ENCODE assay signal across 23 cellular contexts in the genomic region with DNA sequence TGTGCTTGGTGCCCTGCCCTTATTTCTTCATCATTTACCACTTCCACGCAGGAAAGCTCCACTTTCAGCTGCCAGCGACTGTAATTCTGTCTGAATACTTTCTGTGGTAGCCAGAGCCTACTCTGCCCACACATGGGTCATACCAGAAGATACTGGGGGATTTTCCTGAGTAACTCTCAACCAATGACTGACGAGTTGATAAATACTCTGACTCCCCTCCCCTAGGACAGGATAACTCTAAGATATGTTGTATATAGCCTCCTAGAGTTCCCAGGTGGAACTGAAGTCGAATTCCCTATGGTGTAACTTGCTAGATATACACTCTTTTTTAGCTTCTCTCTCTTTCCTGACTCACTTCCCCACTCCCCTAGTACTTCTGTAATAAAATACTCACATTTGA. TPM values are rescaled to one million over a fixed set of nuclear protein-coding genes. Genes with fewer than 3 reads are reported as not detected.
DNase-seq lines count a peak whose midpoint lies in the region; ATAC-seq and TF ChIP-seq lines count a peak whose summit lies in the region.
"Had no signal": no experiment of that assay in that cellular context is flagged by ENCODE, and none has a peak within 500 bp of the region (broad histone marks: within the 10 kb centered on the region; RNA-seq: fewer than 3 reads in every experiment).

No MANE protein-coding gene starts in this region.

- no peaks in the 10 kb centered on the region for H3K9me3 ChIP-seq in MM.1S (replicated peaks; ENCODE audit: insufficient read depth, low read length)
- H3K9me3 ChIP-seq: left lung, MG63, prostate gland, thyroid gland had no signal

- no peaks in the 10 kb centered on the region for H3F3A ChIP-seq in MM.1S (ENCODE audit: insufficient read depth, low read length)

- H3K9me3 Mint-ChIP-seq in activated CD8-positive, alpha-beta T cell treated with anti-CD3 and anti-CD28 coated beads for 36 hours, result peaks cover 13% of the 10 kb centered on the region
- peaks cover 9% of the 10 kb centered on the region for H3K9me3 Mint-ChIP-seq in activated CD8-positive, alpha-beta T cell treated with anti-CD3 and anti-CD28 coated beads, Interleukin-2, amount 10 ng/mL, durations not matched to agents 7 days and 5 days (ENCODE audit: insufficient read depth)
- peaks cover 5% of the 10 kb centered on the region for H3K9me3 Mint-ChIP-seq in activated T-helper 17 cell treated with anti-CD3 and anti-CD28 coated beads, Interleukin-2, amount 50 U/mL, for 72 hours
- H3K9me3 Mint-ChIP-seq in neural crest cell, result peaks cover 26% of the 10 kb centered on the region
- H3K9me3 Mint-ChIP-seq: immature natural killer cell had no signal

- H3K9me2 ChIP-seq in MM.1S (replicated peaks; ENCODE audit: insufficient read depth, low read length), result no peaks in the 10 kb centered on the region

- H3K4me2 ChIP-seq in MM.1S (ENCODE audit: low read depth, low read length), result no peak overlapping the region
- H3K4me2 ChIP-seq: neural progenitor cell had no signal

- no peak overlapping the region for H3K27ac Mint-ChIP-seq in activated CD8-positive, alpha-beta T cell treated with anti-CD3 and anti-CD28 coated beads for 36 hours
- H3K27ac Mint-ChIP-seq in activated CD8-positive, alpha-beta T cell treated with anti-CD3 and anti-CD28 coated beads, Interleukin-2, amount 10 ng/mL, durations not matched to agents 7 days and 5 days, result no peak overlapping the region
- no peak overlapping the region for H3K27ac Mint-ChIP-seq in activated T-helper 17 cell treated with anti-CD3 and anti-CD28 coated beads, Interleukin-2, amount 50 U/mL, for 72 hours
- H3K27ac Mint-ChIP-seq in neural crest cell (ENCODE audit: unreplicated experiment), result peak overlapping the region; percentile 65
- H3K27ac Mint-ChIP-seq: activated CD8-positive, alpha-beta memory T cell treated with anti-CD3 and anti-CD28 coated beads, Interleukin-2, amount 10 ng/mL, durations not matched to agents 7 days and 5 days; IgD-negative memory B cell; immature natural killer cell; neural progenitor cell; stimulated activated naive B cell treated with anti-CD40 and anti-IgM and Interleukin-4, amounts not matched to agents 10 μg/mL and 1 μg/mL and 100 μg/mL, for 72 hours had no signal

- ATAC-seq in activated CD8-positive, alpha-beta T cell treated with anti-CD3 and anti-CD28 coated beads for 36 hours, result peak; percentile 37
- no peak for ATAC-seq in activated CD8-positive, alpha-beta T cell treated with anti-CD3 and anti-CD28 coated beads, Interleukin-2, amount 10 ng/mL, durations not matched to agents 7 days and 5 days
- peak; percentile 46 for ATAC-seq in HG02798 (IDR thresholded peaks at IDR 0.05; ENCODE audit: poor library complexity, unreplicated experiment)
- ATAC-seq in activated T-helper 17 cell treated with anti-CD3 and anti-CD28 coated beads, Interleukin-2, amount 50 U/mL, for 72 hours (replicated peaks), result peak; percentile 38
- ATAC-seq: activated CD8-positive, alpha-beta memory T cell treated with anti-CD3 and anti-CD28 coated beads, Interleukin-2, amount 10 ng/mL, durations not matched to agents 7 days and 5 days; left lung; stimulated activated naive B cell treated with anti-CD40 and anti-IgM and Interleukin-4, amounts not matched to agents 10 μg/mL and 1 μg/mL and 100 μg/mL, for 72 hours had no signal

- peaks cover 36% of the 10 kb centered on the region for H3K36me3 Mint-ChIP-seq in activated CD8-positive, alpha-beta T cell treated with anti-CD3 and anti-CD28 coated beads for 36 hours (ENCODE audit: low read depth)
- peaks cover 35% of the 10 kb centered on the region for H3K36me3 Mint-ChIP-seq in activated CD8-positive, alpha-beta T cell treated with anti-CD3 and anti-CD28 coated beads, Interleukin-2, amount 10 ng/mL, durations not matched to agents 7 days and 5 days (ENCODE audit: low read depth)
- peaks cover 32% of the 10 kb centered on the region for H3K36me3 Mint-ChIP-seq in activated T-helper 17 cell treated with anti-CD3 and anti-CD28 coated beads, Interleukin-2, amount 50 U/mL, for 72 hours (ENCODE audit: low read depth)
- H3K36me3 Mint-ChIP-seq in neural crest cell (ENCODE audit: low read depth), result peaks cover 41% of the 10 kb centered on the region

- no peak for TF ChIP-seq CTCF in activated CD8-positive, alpha-beta T cell treated with anti-CD3 and anti-CD28 coated beads for 36 hours (IDR thresholded peaks at IDR 0.05)
- TF ChIP-seq CTCF in neural crest cell (conservative IDR thresholded peaks at IDR 0.05), result peak; percentile 17
- no peak for TF ChIP-seq CTCF in MM.1S (IDR thresholded peaks at IDR 0.05; ENCODE audit: low read length)

- POLR2A ChIA-PET in activated CD8-positive, alpha-beta T cell treated with anti-CD3 and anti-CD28 coated beads for 36 hours (lab: Charles Lee), result no interaction called here
- POLR2A ChIA-PET in activated CD8-positive, alpha-beta T cell treated with anti-CD3 and anti-CD28 coated beads, Interleukin-2, amount 10 ng/mL, durations not matched to agents 7 days and 5 days (lab: Charles Lee), result no interaction called here

- no peaks in the 10 kb centered on the region for H3K4me1 ChIP-seq in MM.1S (ENCODE audit: low read length)
- H3K4me1 ChIP-seq: left lung, neural progenitor cell, prostate gland, thyroid gland had no signal

- intact Hi-C loops in activated CD8-positive, alpha-beta T cell treated with anti-CD3 and anti-CD28 coated beads for 36 hours (cut with micrococcal nuclease), result no loop called here

- H3K4me3 ChIP-seq in MM.1S (ENCODE audit: low read length), result no peak overlapping the region
- H3K4me3 ChIP-seq: coronary artery, left lung, MG63, neural progenitor cell, prostate gland, thyroid gland had no signal

- H3K4me3 Mint-ChIP-seq in activated CD8-positive, alpha-beta T cell treated with anti-CD3 and anti-CD28 coated beads for 36 hours, result no peak overlapping the region
- H3K4me3 Mint-ChIP-seq in activated CD8-positive, alpha-beta T cell treated with anti-CD3 and anti-CD28 coated beads, Interleukin-2, amount 10 ng/mL, durations not matched to agents 7 days and 5 days, result no peak overlapping the region
- no peak overlapping the region for H3K4me3 Mint-ChIP-seq in activated T-helper 17 cell treated with anti-CD3 and anti-CD28 coated beads, Interleukin-2, amount 50 U/mL, for 72 hours
- H3K4me3 Mint-ChIP-seq in neural crest cell, result no peak overlapping the region
- H3K4me3 Mint-ChIP-seq: activated CD8-positive, alpha-beta memory T cell treated with anti-CD3 and anti-CD28 coated beads, Interleukin-2, amount 10 ng/mL, durations not matched to agents 7 days and 5 days; IgD-negative memory B cell; immature natural killer cell; neural progenitor cell; stimulated activated naive B cell treated with anti-CD40 and anti-IgM and Interleukin-4, amounts not matched to agents 10 μg/mL and 1 μg/mL and 100 μg/mL, for 72 hours had no signal

- H4K20me1 ChIP-seq in MM.1S (ENCODE audit: insufficient read depth, low read length), result no peaks in the 10 kb centered on the region

- no peaks in the 10 kb centered on the region for H3K27me3 Mint-ChIP-seq in activated CD8-positive, alpha-beta T cell treated with anti-CD3 and anti-CD28 coated beads for 36 hours
- no peaks in the 10 kb centered on the region for H3K27me3 Mint-ChIP-seq in activated CD8-positive, alpha-beta T cell treated with anti-CD3 and anti-CD28 coated beads, Interleukin-2, amount 10 ng/mL, durations not matched to agents 7 days and 5 days (ENCODE audit: low read depth)
- no peaks in the 10 kb centered on the region for H3K27me3 Mint-ChIP-seq in activated T-helper 17 cell treated with anti-CD3 and anti-CD28 coated beads, Interleukin-2, amount 50 U/mL, for 72 hours
- no peaks in the 10 kb centered on the region for H3K27me3 Mint-ChIP-seq in neural crest cell (ENCODE audit: low read depth)
- H3K27me3 Mint-ChIP-seq: activated CD8-positive, alpha-beta memory T cell treated with anti-CD3 and anti-CD28 coated beads, Interleukin-2, amount 10 ng/mL, durations not matched to agents 7 days and 5 days; IgD-negative memory B cell; stimulated activated naive B cell treated with anti-CD40 and anti-IgM and Interleukin-4, amounts not matched to agents 10 μg/mL and 1 μg/mL and 100 μg/mL, for 72 hours had no signal

- no peaks in the 10 kb centered on the region for H3K27me3 ChIP-seq in MM.1S (replicated peaks; ENCODE audit: insufficient read depth, low read length)
- H3K27me3 ChIP-seq: left lung, MG63, neural progenitor cell, thyroid gland had no signal

- no peak overlapping the region for H3K9ac ChIP-seq in MM.1S (ENCODE audit: low read length)
- H3K9ac ChIP-seq: neural progenitor cell had no signal

- peaks cover 10% of the 10 kb centered on the region for H3K4me1 Mint-ChIP-seq in activated CD8-positive, alpha-beta T cell treated with anti-CD3 and anti-CD28 coated beads for 36 hours (ENCODE audit: low read depth)
- peaks cover 5% of the 10 kb centered on the region for H3K4me1 Mint-ChIP-seq in activated CD8-positive, alpha-beta T cell treated with anti-CD3 and anti-CD28 coated beads, Interleukin-2, amount 10 ng/mL, durations not matched to agents 7 days and 5 days (ENCODE audit: low read depth)
- H3K4me1 Mint-ChIP-seq in activated T-helper 17 cell treated with anti-CD3 and anti-CD28 coated beads, Interleukin-2, amount 50 U/mL, for 72 hours, result peaks cover 7% of the 10 kb centered on the region
- no peaks in the 10 kb centered on the region for H3K4me1 Mint-ChIP-seq in neural crest cell
- H3K4me1 Mint-ChIP-seq: neural progenitor cell had no signal

- CTCF ChIA-PET in activated CD8-positive, alpha-beta T cell treated with anti-CD3 and anti-CD28 coated beads for 36 hours (lab: Charles Lee), result no interaction called here
- CTCF ChIA-PET in activated CD8-positive, alpha-beta T cell treated with anti-CD3 and anti-CD28 coated beads, Interleukin-2, amount 10 ng/mL, durations not matched to agents 7 days and 5 days (lab: Charles Lee), result no interaction called here

- H3K36me3 ChIP-seq in MM.1S (replicated peaks; ENCODE audit: insufficient read depth, low read length), result no peaks in the 10 kb centered on the region
- H3K36me3 ChIP-seq: MG63, neural progenitor cell, prostate gland, thyroid gland had no signal

- H3K27ac ChIP-seq in MM.1S (ENCODE audit: low read length), result no peak overlapping the region
- H3K27ac ChIP-seq: coronary artery, left lung, neural progenitor cell, prostate gland, RWPE1, thyroid gland had no signal

- H3K79me2 ChIP-seq in MM.1S (ENCODE audit: low read length), result no peaks in the 10 kb centered on the region

- H2AFZ ChIP-seq in MM.1S (ENCODE audit: low read length), result no peak overlapping the region
- H2AFZ ChIP-seq: neural progenitor cell had no signal

- DNase-seq in activated CD8-positive, alpha-beta T cell treated with anti-CD3 and anti-CD28 coated beads for 36 hours, result no peak
- no peak for DNase-seq in activated CD8-positive, alpha-beta T cell treated with anti-CD3 and anti-CD28 coated beads, Interleukin-2, amount 10 ng/mL, durations not matched to agents 7 days and 5 days
- no peak for DNase-seq in neural crest cell (ENCODE audit: low read depth, low spot score)
- no peak for DNase-seq in HT-29 (ENCODE audit: low spot score)
- no peak for DNase-seq in MM.1S
- DNase-seq in cerebellar cortex (ENCODE audit: low spot score), result no peak
- DNase-seq: activated CD8-positive, alpha-beta memory T cell treated with anti-CD3 and anti-CD28 coated beads, Interleukin-2, amount 10 ng/mL, durations not matched to agents 7 days and 5 days; DMS153; immature natural killer cell; left lung; MG63; NCI-H1694 treated with DMSO at 0.1 percent for 48 hours; stimulated activated CD4-positive, alpha-beta T cell treated with anti-CD3 and anti-CD28 coated beads, Interleukin-1b, Interleukin-23, amount 100 ng/mL, for 48 hours; stimulated activated naive B cell treated with anti-CD40 and anti-IgM and Interleukin-4, amounts not matched to agents 10 μg/mL and 1 μg/mL and 100 μg/mL, for 72 hours; T1000; thyroid gland had no signal

RNA-seq across cellular contexts. Expression of a gene that starts 29.8 kb away (rescaled TPM):
- 10 to 100 TPM; 34.7 to 36.4 TPM for total RNA-seq in activated CD8-positive, alpha-beta T cell treated with anti-CD3 and anti-CD28 coated beads for 36 hours
- 10 to 100 TPM; 41.5 to 52.1 TPM for total RNA-seq in activated CD8-positive, alpha-beta T cell treated with anti-CD3 and anti-CD28 coated beads, Interleukin-2, amount 10 ng/mL, durations not matched to agents 7 days and 5 days
- 10 to 100 TPM; 23.5 to 28.2 TPM for total RNA-seq in activated T-helper 17 cell treated with anti-CD3 and anti-CD28 coated beads, Interleukin-2, amount 50 U/mL, for 72 hours
- total RNA-seq in neural crest cell, result 56.4 and 63.0 TPM in 2 replicates
- 144 TPM in 2 replicates for total RNA-seq in HT-29 (2014; rRNA removed; shearing (Covaris generic))
